1 cellular context compared by ENCODE assay signal in genomic region chr3:51967384-51968174, GRCh38.
TF ChIP-seq lines count a peak whose summit lies in the region.

TSS of gene PCBP4 (minus strand) at chr3:51967454. CDS start at chr3:51961240, 6,214 bp downstream.

TF ChIP-seq in HepG2, 621 proteins besides CTCF, POLR2A, EP300 and RAD21 (continued from another document and continues in another):
- TF ChIP-seq, protein P1, sequence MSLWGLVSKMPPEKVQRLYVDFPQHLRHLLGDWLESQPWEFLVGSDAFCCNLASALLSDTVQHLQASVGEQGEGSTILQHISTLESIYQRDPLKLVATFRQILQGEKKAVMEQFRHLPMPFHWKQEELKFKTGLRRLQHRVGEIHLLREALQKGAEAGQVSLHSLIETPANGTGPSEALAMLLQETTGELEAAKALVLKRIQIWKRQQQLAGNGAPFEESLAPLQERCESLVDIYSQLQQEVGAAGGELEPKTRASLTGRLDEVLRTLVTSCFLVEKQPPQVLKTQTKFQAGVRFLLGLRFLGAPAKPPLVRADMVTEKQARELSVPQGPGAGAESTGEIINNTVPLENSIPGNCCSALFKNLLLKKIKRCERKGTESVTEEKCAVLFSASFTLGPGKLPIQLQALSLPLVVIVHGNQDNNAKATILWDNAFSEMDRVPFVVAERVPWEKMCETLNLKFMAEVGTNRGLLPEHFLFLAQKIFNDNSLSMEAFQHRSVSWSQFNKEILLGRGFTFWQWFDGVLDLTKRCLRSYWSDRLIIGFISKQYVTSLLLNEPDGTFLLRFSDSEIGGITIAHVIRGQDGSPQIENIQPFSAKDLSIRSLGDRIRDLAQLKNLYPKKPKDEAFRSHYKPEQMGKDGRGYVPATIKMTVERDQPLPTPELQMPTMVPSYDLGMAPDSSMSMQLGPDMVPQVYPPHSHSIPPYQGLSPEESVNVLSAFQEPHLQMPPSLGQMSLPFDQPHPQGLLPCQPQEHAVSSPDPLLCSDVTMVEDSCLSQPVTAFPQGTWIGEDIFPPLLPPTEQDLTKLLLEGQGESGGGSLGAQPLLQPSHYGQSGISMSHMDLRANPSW (CRISPR knock-in tag; IDR thresholded peaks at IDR 0.05; ENCODE audit: borderline replicate concordance) = no peak
- TF ChIP-seq ZBTB42 (CRISPR knock-in tag; IDR thresholded peaks at IDR 0.05) (no peak), KAT7 (CRISPR knock-in tag; IDR thresholded peaks at IDR 0.05; ENCODE audit: borderline replicate concordance) (no peak; the same call in 1 of the 2 replicates), SSRP1 (CRISPR knock-in tag; IDR thresholded peaks at IDR 0.05) (peak; percentile 22; the same call in 1 of the 2 replicates), MEIS1 (CRISPR knock-in tag; IDR thresholded peaks at IDR 0.05; ENCODE audit: borderline replicate concordance) (no peak), ZNF547 (CRISPR knock-in tag; IDR thresholded peaks at IDR 0.05) (peak; percentile 23; the same call in 1 of the 2 replicates), ZNF589 (CRISPR knock-in tag; conservative IDR thresholded peaks at IDR 0.05) (no peak), ZBTB26 (CRISPR knock-in tag; IDR thresholded peaks at IDR 0.05; ENCODE audit: borderline replicate concordance) (no peak), ZBTB3 (CRISPR knock-in tag; IDR thresholded peaks at IDR 0.05; ENCODE audit: borderline replicate concordance, low read depth) (no peak), TRAFD1 (CRISPR knock-in tag; IDR thresholded peaks at IDR 0.05; ENCODE audit: borderline replicate concordance) (no peak), NFYC (CRISPR knock-in tag; IDR thresholded peaks at IDR 0.05) (no peak), KAT2B (IDR thresholded peaks at IDR 0.05; ENCODE audit: borderline replicate concordance, low read depth, low read length) (no peak), SMAD9 (CRISPR knock-in tag; IDR thresholded peaks at IDR 0.05) (no peak), ZNF557 (CRISPR knock-in tag; IDR thresholded peaks at IDR 0.05) (no peak), HOXA3 (CRISPR knock-in tag; IDR thresholded peaks at IDR 0.05) (peak; percentile 29; the same call in 1 of the 2 replicates), ZNF577 (CRISPR knock-in tag; IDR thresholded peaks at IDR 0.05; ENCODE audit: borderline replicate concordance, low read depth) (no peak), ZNF431 (CRISPR knock-in tag; IDR thresholded peaks at IDR 0.05; ENCODE audit: borderline replicate concordance, low read depth) (0 out of 2 replicates have a peak, but pooled peaks have one; percentile 11), ZFP82 (CRISPR knock-in tag; IDR thresholded peaks at IDR 0.05; ENCODE audit: borderline replicate concordance) (no peak), ZNF574 (CRISPR knock-in tag; IDR thresholded peaks at IDR 0.05) (peak; percentile 40; the same call in 1 of the 2 replicates), POLR2AphosphoS5 (IDR thresholded peaks at IDR 0.05; ENCODE audit: low read depth, low read length) (no peak), ZNF552 (CRISPR knock-in tag; IDR thresholded peaks at IDR 0.05; ENCODE audit: borderline replicate concordance) (no peak), ZBTB2 (CRISPR knock-in tag; IDR thresholded peaks at IDR 0.05; ENCODE audit: low read depth) (peak; percentile 49; the same call in 1 of the 2 replicates), ZNF441 (CRISPR knock-in tag; IDR thresholded peaks at IDR 0.05; ENCODE audit: borderline replicate concordance) (no peak)
- TF ChIP-seq, protein P2, sequence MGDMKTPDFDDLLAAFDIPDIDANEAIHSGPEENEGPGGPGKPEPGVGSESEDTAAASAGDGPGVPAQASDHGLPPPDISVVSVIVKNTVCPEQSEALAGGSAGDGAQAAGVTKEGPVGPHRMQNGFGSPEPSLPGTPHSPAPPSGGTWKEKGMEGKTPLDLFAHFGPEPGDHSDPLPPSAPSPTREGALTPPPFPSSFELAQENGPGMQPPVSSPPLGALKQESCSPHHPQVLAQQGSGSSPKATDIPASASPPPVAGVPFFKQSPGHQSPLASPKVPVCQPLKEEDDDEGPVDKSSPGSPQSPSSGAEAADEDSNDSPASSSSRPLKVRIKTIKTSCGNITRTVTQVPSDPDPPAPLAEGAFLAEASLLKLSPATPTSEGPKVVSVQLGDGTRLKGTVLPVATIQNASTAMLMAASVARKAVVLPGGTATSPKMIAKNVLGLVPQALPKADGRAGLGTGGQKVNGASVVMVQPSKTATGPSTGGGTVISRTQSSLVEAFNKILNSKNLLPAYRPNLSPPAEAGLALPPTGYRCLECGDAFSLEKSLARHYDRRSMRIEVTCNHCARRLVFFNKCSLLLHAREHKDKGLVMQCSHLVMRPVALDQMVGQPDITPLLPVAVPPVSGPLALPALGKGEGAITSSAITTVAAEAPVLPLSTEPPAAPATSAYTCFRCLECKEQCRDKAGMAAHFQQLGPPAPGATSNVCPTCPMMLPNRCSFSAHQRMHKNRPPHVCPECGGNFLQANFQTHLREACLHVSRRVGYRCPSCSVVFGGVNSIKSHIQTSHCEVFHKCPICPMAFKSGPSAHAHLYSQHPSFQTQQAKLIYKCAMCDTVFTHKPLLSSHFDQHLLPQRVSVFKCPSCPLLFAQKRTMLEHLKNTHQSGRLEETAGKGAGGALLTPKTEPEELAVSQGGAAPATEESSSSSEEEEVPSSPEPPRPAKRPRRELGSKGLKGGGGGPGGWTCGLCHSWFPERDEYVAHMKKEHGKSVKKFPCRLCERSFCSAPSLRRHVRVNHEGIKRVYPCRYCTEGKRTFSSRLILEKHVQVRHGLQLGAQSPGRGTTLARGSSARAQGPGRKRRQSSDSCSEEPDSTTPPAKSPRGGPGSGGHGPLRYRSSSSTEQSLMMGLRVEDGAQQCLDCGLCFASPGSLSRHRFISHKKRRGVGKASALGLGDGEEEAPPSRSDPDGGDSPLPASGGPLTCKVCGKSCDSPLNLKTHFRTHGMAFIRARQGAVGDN (CRISPR knock-in tag; IDR thresholded peaks at IDR 0.05) = peak; percentile 49; the same call in 1 of the 2 replicates
- TF ChIP-seq, protein P3, sequence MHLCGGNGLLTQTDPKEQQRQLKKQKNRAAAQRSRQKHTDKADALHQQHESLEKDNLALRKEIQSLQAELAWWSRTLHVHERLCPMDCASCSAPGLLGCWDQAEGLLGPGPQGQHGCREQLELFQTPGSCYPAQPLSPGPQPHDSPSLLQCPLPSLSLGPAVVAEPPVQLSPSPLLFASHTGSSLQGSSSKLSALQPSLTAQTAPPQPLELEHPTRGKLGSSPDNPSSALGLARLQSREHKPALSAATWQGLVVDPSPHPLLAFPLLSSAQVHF (CRISPR knock-in tag; IDR thresholded peaks at IDR 0.05) = no peak
- TF ChIP-seq, protein P4, sequence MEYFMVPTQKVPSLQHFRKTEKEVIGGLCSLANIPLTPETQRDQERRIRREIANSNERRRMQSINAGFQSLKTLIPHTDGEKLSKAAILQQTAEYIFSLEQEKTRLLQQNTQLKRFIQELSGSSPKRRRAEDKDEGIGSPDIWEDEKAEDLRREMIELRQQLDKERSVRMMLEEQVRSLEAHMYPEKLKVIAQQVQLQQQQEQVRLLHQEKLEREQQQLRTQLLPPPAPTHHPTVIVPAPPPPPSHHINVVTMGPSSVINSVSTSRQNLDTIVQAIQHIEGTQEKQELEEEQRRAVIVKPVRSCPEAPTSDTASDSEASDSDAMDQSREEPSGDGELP (IDR thresholded peaks at IDR 0.05; ENCODE audit: borderline replicate concordance, low read depth) = peak; percentile 56; the same call in 1 of the 2 replicates
- TF ChIP-seq, protein P5, sequence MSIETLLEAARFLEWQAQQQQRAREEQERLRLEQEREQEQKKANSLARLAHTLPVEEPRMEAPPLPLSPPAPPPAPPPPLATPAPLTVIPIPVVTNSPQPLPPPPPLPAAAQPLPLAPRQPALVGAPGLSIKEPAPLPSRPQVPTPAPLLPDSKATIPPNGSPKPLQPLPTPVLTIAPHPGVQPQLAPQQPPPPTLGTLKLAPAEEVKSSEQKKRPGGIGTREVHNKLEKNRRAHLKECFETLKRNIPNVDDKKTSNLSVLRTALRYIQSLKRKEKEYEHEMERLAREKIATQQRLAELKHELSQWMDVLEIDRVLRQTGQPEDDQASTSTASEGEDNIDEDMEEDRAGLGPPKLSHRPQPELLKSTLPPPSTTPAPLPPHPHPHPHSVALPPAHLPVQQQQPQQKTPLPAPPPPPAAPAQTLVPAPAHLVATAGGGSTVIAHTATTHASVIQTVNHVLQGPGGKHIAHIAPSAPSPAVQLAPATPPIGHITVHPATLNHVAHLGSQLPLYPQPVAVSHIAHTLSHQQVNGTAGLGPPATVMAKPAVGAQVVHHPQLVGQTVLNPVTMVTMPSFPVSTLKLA (IDR thresholded peaks at IDR 0.05) = no peak
- TF ChIP-seq, protein P6, sequence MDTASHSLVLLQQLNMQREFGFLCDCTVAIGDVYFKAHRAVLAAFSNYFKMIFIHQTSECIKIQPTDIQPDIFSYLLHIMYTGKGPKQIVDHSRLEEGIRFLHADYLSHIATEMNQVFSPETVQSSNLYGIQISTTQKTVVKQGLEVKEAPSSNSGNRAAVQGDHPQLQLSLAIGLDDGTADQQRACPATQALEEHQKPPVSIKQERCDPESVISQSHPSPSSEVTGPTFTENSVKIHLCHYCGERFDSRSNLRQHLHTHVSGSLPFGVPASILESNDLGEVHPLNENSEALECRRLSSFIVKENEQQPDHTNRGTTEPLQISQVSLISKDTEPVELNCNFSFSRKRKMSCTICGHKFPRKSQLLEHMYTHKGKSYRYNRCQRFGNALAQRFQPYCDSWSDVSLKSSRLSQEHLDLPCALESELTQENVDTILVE (CRISPR knock-in tag; IDR thresholded peaks at IDR 0.05) = 0 out of 2 replicates have a peak, but pooled peaks have one; percentile 6
- TF ChIP-seq, protein P7, sequence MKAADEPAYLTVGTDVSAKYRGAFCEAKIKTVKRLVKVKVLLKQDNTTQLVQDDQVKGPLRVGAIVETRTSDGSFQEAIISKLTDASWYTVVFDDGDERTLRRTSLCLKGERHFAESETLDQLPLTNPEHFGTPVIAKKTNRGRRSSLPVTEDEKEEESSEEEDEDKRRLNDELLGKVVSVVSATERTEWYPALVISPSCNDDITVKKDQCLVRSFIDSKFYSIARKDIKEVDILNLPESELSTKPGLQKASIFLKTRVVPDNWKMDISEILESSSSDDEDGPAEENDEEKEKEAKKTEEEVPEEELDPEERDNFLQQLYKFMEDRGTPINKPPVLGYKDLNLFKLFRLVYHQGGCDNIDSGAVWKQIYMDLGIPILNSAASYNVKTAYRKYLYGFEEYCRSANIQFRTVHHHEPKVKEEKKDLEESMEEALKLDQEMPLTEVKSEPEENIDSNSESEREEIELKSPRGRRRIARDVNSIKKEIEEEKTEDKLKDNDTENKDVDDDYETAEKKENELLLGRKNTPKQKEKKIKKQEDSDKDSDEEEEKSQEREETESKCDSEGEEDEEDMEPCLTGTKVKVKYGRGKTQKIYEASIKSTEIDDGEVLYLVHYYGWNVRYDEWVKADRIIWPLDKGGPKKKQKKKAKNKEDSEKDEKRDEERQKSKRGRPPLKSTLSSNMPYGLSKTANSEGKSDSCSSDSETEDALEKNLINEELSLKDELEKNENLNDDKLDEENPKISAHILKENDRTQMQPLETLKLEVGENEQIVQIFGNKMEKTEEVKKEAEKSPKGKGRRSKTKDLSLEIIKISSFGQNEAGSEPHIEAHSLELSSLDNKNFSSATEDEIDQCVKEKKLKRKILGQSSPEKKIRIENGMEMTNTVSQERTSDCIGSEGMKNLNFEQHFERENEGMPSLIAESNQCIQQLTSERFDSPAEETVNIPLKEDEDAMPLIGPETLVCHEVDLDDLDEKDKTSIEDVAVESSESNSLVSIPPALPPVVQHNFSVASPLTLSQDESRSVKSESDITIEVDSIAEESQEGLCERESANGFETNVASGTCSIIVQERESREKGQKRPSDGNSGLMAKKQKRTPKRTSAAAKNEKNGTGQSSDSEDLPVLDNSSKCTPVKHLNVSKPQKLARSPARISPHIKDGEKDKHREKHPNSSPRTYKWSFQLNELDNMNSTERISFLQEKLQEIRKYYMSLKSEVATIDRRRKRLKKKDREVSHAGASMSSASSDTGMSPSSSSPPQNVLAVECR (CRISPR knock-in tag; IDR thresholded peaks at IDR 0.05; ENCODE audit: borderline replicate concordance) = 0 out of 2 replicates have a peak, but pooled peaks have one; percentile 27
